ENCODE assay signal across 9 cellular contexts in genomic region chr2:220704810-220705209, GRCh38.
"Had no signal": no experiment of that assay in that cellular context is flagged by ENCODE, and none has a peak within 500 bp of the region (broad histone marks: within the 10 kb centered on the region; RNA-seq: fewer than 3 reads in every experiment).

No MANE protein-coding gene starts in this region.

- H3K27ac ChIP-seq: GM23248 had no signal

- H3K9ac ChIP-seq: GM23248 had no signal

- H3K4me2 ChIP-seq: GM23338 had no signal

- DNase-seq: GM23248, GOT3, H7, H9, HCEC 1CT, HFFc6 had no signal

- H3K4me1 ChIP-seq: HAP-1 had no signal

- ATAC-seq: GM23338, HCT116 had no signal

- H3K4me3 ChIP-seq: GM23248, GM23338, HAP-1 had no signal

- H3K36me3 ChIP-seq: HAP-1 had no signal

- H2AFZ ChIP-seq: GM23248, GM23338 had no signal

- H3K9me3 ChIP-seq: HAP-1 had no signal
